Comparison of ENCODE assay signal across 10 cellular contexts in genomic region chr15:52496776-52497470, GRCh38. TPM values are rescaled to one million over a fixed set of nuclear protein-coding genes. Genes with fewer than 3 reads are reported as not detected.
DNase-seq lines count a peak whose midpoint lies in the region; ATAC-seq, FAIRE-seq and TF ChIP-seq lines count a peak whose summit lies in the region.
"Had no signal": no experiment of that assay in that cellular context is flagged by ENCODE, and none has a peak within 500 bp of the region (broad histone marks: within the 10 kb centered on the region; RNA-seq: fewer than 3 reads in every experiment).

No MANE protein-coding gene starts in this region.

- intact Hi-C loops in OCI-LY7 (cut with micrococcal nuclease; ENCODE audit: unreplicated experiment) = no loop called here

- FAIRE-seq in bronchial epithelial cell (lab: Jason Lieb, UNC) (no peak), D721Med (lab: Jason Lieb, UNC) (no peak)
- FAIRE-seq: GM18507 had no signal

- WGBS in suprapubic skin = 48% methylated on average over 6 of the region's 6 CpGs

- H3K4me1 ChIP-seq in OCI-LY7 (ENCODE audit: insufficient read depth, low read length, poor library complexity, severe bottlenecking) = peaks cover 37% of the 10 kb centered on the region
- H3K4me1 ChIP-seq in suprapubic skin = peaks cover 20% of the 10 kb centered on the region

- H3K36me3 ChIP-seq in OCI-LY7 (ENCODE audit: insufficient read depth, low read length) (peaks cover 4% of the 10 kb centered on the region), bronchial epithelial cell (ENCODE audit: control insufficient read depth, insufficient read depth, low read length) (no peaks in the 10 kb centered on the region), suprapubic skin (no peaks in the 10 kb centered on the region)
- H3K36me3 ChIP-seq: stomach had no signal

- TF ChIP-seq EP300 in suprapubic skin (IDR thresholded peaks at IDR 0.05) = no peak

- BruUV-seq in OCI-LY7 (replicated peaks; lab: Mats Ljungman, UMichigan) = no TSS peak

- TF ChIP-seq CTCF in OCI-LY7 (conservative IDR thresholded peaks at IDR 0.05; ENCODE audit: low read length) (no peak), bronchial epithelial cell (IDR thresholded peaks at IDR 0.05; ENCODE audit: insufficient read depth, low read length, severe bottlenecking) (no peak), D721Med (IDR thresholded peaks at IDR 0.05; ENCODE audit: insufficient read depth, missing control alignments) (no peak), suprapubic skin (IDR thresholded peaks at IDR 0.05) (no peak)

- no peak for TF ChIP-seq POLR2A in suprapubic skin (IDR thresholded peaks at IDR 0.05)

- H4K20me1 ChIP-seq in OCI-LY7 (ENCODE audit: insufficient read depth, low read length) = no peaks in the 10 kb centered on the region

- H3K27me3 ChIP-seq in bronchial epithelial cell (ENCODE audit: control insufficient read depth, insufficient read depth, low read length) (no peaks in the 10 kb centered on the region), suprapubic skin (no peaks in the 10 kb centered on the region)
- H3K27me3 ChIP-seq: stomach had no signal

- H3K27ac ChIP-seq in OCI-LY7 (ENCODE audit: low read depth, low read length, poor library complexity, severe bottlenecking) (peak overlapping the region; percentile 30), suprapubic skin (no peak overlapping the region)
- H3K27ac ChIP-seq: stomach had no signal

- peaks cover 78% of the 10 kb centered on the region for H3K79me2 ChIP-seq in OCI-LY7 (ENCODE audit: insufficient read depth, low read depth, low read length)

- POLR2A ChIA-PET in OCI-LY7 (lab: Charles Lee) = interaction anchor here (0.6 to 3.0 kb wide), 6 partner anchors 8 to 17 kb away, joined by 3 to 19 read pairs (median 4); no protein-coding TSS in a partner anchor

- DNase-seq in H4 (ENCODE audit: low spot score) = peak; percentile 14
- no peak for DNase-seq in OCI-LY7 (ENCODE audit: low spot score)
- DNase-seq in bronchial epithelial cell (ENCODE audit: low read depth) = peak; percentile 91
- peak; percentile 36 to 43 for DNase-seq in stimulated activated CD4-positive, alpha-beta T cell treated with anti-CD3 and anti-CD28 coated beads, Interleukin-2, amount 100 ng/mL, for 48 hours
- no peak for DNase-seq in D721Med (ENCODE audit: insufficient read length, low spot score)
- no peak for DNase-seq in suprapubic skin (ENCODE audit: low spot score in 2 of 2)
- DNase-seq: natural killer cell, stomach had no signal

- H3K4me2 ChIP-seq in OCI-LY7 (ENCODE audit: low read length) = peak overlapping the region; percentile 43; the same call in 1 of the 2 replicates

- ATAC-seq in GM21390 (IDR thresholded peaks at IDR 0.05; ENCODE audit: unreplicated experiment) = no peak

- H3K9me2 ChIP-seq in OCI-LY7 (ENCODE audit: insufficient read depth, low read length) = no peaks in the 10 kb centered on the region

- CTCF ChIA-PET in OCI-LY7 (lab: Charles Lee; ENCODE audit: unreplicated experiment) = no interaction called here

- H3K4me3 ChIP-seq in OCI-LY7 (ENCODE audit: low read depth, low read length, poor library complexity, severe bottlenecking) (no peak overlapping the region), bronchial epithelial cell (ENCODE audit: low read depth, low read length) (no peak overlapping the region), suprapubic skin (no peak overlapping the region)
- H3K4me3 ChIP-seq: stomach had no signal

- no peak overlapping the region for H2AFZ ChIP-seq in OCI-LY7 (ENCODE audit: low read length)

- H3K9me3 ChIP-seq in OCI-LY7 (ENCODE audit: low read length) (no peaks in the 10 kb centered on the region), suprapubic skin (no peaks in the 10 kb centered on the region)
- H3K9me3 ChIP-seq: stomach had no signal

RNA-seq across cellular contexts. Expression of gene MYO5A, which starts 31.8 kb away (rescaled TPM):
- total RNA-seq in H4 (2014; rRNA removed; shearing (Covaris generic)) = 15.2 and 21.4 TPM in 2 replicates
- 29.0 and 31.8 TPM in 2 replicates for total RNA-seq in OCI-LY7 (2014; rRNA removed; shearing (Covaris generic))
- total RNA-seq in OCI-LY7 (2022) = 41.9 and 42.0 TPM in 2 replicates
- 29.5 and 51.1 TPM in 2 replicates for total RNA-seq in bronchial epithelial cell
- total RNA-seq in suprapubic skin = 10 to 100 TPM; 37.4 to 73.7 (median 47.0) TPM

Comparison
In these comparisons a context has a peak if more than half of its experiments do, and no peak if none do; other contexts are left out.
1. DNase-seq: peak in H4 (single experiment), bronchial epithelial cell (single experiment) and stimulated activated CD4-positive, alpha-beta T cell treated with anti-CD3 and anti-CD28 coated beads, Interleukin-2, amount 100 ng/mL, for 48 hours (2 of 2); none in OCI-LY7 (single experiment), D721Med (single experiment) and suprapubic skin (0 of 2).